In genomic region chr13:40490086-40490723, GRCh38 we compare ENCODE assay signal across 1 cellular context.
TF ChIP-seq lines count a peak whose summit lies in the region.

No MANE protein-coding gene starts in this region.

TF ChIP-seq in HEK293, 187 proteins besides CTCF, POLR2A, EP300 and RAD21 (continued from another document and continues in another):
- TF ChIP-seq ZNF488 (tag by site-specific recombination; IDR thresholded peaks at IDR 0.05) = no peak
- TF ChIP-seq HOXC10 (CRISPR knock-in tag; IDR thresholded peaks at IDR 0.05) = no peak
- no peak for TF ChIP-seq ZNF112 (tag by site-specific recombination; IDR thresholded peaks at IDR 0.05)
- peak; percentile 47; the same call in 1 of the 2 replicates for TF ChIP-seq BCL11B (tag by site-specific recombination; IDR thresholded peaks at IDR 0.05; ENCODE audit: low read depth)
- no peak for TF ChIP-seq RBAK (tag by site-specific recombination; IDR thresholded peaks at IDR 0.05)
- no peak for TF ChIP-seq ZNF48 (tag by site-specific recombination; IDR thresholded peaks at IDR 0.05)
- TF ChIP-seq ZNF596 (tag by site-specific recombination; IDR thresholded peaks at IDR 0.05) = no peak
- peak; percentile 33; the same call in 1 of the 2 replicates for TF ChIP-seq KLF10 (tag by site-specific recombination; IDR thresholded peaks at IDR 0.05)
- TF ChIP-seq, protein P1, sequence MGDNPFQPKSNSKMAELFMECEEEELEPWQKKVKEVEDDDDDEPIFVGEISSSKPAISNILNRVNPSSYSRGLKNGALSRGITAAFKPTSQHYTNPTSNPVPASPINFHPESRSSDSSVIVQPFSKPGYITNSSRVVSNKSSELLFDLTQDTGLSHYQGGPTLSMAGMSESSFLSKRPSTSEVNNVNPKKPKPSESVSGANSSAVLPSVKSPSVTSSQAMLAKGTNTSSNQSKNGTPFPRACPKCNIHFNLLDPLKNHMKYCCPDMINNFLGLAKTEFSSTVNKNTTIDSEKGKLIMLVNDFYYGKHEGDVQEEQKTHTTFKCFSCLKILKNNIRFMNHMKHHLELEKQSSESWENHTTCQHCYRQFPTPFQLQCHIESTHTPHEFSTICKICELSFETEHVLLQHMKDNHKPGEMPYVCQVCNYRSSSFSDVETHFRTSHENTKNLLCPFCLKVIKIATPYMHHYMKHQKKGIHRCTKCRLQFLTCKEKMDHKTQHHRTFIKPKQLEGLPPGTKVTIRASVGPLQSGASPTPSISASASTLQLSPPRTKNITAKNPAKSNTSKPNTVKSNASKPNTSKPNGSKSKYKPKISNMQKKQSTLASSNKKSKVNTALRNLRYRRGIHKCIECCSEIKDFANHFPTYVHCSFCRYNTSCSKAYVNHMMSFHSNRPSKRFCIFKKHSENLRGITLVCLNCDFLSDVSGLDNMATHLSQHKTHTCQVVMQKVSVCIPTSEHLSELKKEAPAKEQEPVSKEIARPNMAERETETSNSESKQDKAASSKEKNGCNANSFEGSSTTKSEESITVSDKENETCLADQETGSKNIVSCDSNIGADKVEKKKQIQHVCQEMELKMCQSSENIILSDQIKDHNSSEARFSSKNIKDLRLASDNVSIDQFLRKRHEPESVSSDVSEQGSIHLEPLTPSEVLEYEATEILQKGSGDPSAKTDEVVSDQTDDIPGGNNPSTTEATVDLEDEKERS (tag by site-specific recombination; IDR thresholded peaks at IDR 0.05) = no peak
- no peak for TF ChIP-seq ZNF18 (tag by site-specific recombination; IDR thresholded peaks at IDR 0.05)
- no peak for TF ChIP-seq ZNF2 (tag by site-specific recombination; IDR thresholded peaks at IDR 0.05)
- TF ChIP-seq ZNF768 (tag by site-specific recombination; IDR thresholded peaks at IDR 0.05) = no peak
- no peak for TF ChIP-seq ZNF214 (tag by site-specific recombination; IDR thresholded peaks at IDR 0.05; ENCODE audit: borderline replicate concordance)
- TF ChIP-seq ZNF571 (tag by site-specific recombination; IDR thresholded peaks at IDR 0.05) = no peak
- no peak for TF ChIP-seq ZNF174 (tag by site-specific recombination; IDR thresholded peaks at IDR 0.05)
- no peak for TF ChIP-seq ZNF530 (tag by site-specific recombination; IDR thresholded peaks at IDR 0.05; ENCODE audit: low read depth)
- TF ChIP-seq TCF7L2 (IDR thresholded peaks at IDR 0.05; ENCODE audit: borderline replicate concordance, low read depth, low read length) = peak; percentile 58; the same call in 1 of the 2 replicates
- TF ChIP-seq ZNF777 (tag by site-specific recombination; IDR thresholded peaks at IDR 0.05; ENCODE audit: borderline replicate concordance) = no peak
- TF ChIP-seq ZNF600 (tag by site-specific recombination; IDR thresholded peaks at IDR 0.05) = no peak
- TF ChIP-seq, protein P2, sequence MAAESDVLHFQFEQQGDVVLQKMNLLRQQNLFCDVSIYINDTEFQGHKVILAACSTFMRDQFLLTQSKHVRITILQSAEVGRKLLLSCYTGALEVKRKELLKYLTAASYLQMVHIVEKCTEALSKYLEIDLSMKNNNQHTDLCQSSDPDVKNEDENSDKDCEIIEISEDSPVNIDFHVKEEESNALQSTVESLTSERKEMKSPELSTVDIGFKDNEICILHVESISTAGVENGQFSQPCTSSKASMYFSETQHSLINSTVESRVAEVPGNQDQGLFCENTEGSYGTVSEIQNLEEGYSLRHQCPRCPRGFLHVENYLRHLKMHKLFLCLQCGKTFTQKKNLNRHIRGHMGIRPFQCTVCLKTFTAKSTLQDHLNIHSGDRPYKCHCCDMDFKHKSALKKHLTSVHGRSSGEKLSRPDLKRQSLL (tag by site-specific recombination; IDR thresholded peaks at IDR 0.05) = no peak
- no peak for TF ChIP-seq ZNF626 (tag by site-specific recombination; IDR thresholded peaks at IDR 0.05)
- TF ChIP-seq ZNF529 (tag by site-specific recombination; IDR thresholded peaks at IDR 0.05; ENCODE audit: insufficient replicate concordance) = no peak
- TF ChIP-seq, protein P3, sequence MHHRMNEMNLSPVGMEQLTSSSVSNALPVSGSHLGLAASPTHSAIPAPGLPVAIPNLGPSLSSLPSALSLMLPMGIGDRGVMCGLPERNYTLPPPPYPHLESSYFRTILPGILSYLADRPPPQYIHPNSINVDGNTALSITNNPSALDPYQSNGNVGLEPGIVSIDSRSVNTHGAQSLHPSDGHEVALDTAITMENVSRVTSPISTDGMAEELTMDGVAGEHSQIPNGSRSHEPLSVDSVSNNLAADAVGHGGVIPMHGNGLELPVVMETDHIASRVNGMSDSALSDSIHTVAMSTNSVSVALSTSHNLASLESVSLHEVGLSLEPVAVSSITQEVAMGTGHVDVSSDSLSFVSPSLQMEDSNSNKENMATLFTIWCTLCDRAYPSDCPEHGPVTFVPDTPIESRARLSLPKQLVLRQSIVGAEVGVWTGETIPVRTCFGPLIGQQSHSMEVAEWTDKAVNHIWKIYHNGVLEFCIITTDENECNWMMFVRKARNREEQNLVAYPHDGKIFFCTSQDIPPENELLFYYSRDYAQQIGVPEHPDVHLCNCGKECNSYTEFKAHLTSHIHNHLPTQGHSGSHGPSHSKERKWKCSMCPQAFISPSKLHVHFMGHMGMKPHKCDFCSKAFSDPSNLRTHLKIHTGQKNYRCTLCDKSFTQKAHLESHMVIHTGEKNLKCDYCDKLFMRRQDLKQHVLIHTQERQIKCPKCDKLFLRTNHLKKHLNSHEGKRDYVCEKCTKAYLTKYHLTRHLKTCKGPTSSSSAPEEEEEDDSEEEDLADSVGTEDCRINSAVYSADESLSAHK (tag by site-specific recombination; IDR thresholded peaks at IDR 0.05) = 0 out of 2 replicates have a peak, but pooled peaks have one; percentile 17
- TF ChIP-seq, protein P4, sequence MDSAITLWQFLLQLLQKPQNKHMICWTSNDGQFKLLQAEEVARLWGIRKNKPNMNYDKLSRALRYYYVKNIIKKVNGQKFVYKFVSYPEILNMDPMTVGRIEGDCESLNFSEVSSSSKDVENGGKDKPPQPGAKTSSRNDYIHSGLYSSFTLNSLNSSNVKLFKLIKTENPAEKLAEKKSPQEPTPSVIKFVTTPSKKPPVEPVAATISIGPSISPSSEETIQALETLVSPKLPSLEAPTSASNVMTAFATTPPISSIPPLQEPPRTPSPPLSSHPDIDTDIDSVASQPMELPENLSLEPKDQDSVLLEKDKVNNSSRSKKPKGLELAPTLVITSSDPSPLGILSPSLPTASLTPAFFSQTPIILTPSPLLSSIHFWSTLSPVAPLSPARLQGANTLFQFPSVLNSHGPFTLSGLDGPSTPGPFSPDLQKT (IDR thresholded peaks at IDR 0.05; ENCODE audit: borderline replicate concordance, low read depth, low read length) = no peak
- no peak for TF ChIP-seq ZNF114 (tag by site-specific recombination; IDR thresholded peaks at IDR 0.05)
- no peak for TF ChIP-seq ZNF221 (tag by site-specific recombination; IDR thresholded peaks at IDR 0.05; ENCODE audit: borderline replicate concordance)
- TF ChIP-seq ZSCAN16 (tag by site-specific recombination; IDR thresholded peaks at IDR 0.05) = no peak
- TF ChIP-seq ZNF677 (tag by site-specific recombination; IDR thresholded peaks at IDR 0.05) = no peak
- TF ChIP-seq ZNF157 (tag by site-specific recombination; IDR thresholded peaks at IDR 0.05) = no peak
- no peak for TF ChIP-seq ZFP41 (tag by site-specific recombination; IDR thresholded peaks at IDR 0.05; ENCODE audit: borderline replicate concordance)
- TF ChIP-seq ZNF302 (tag by site-specific recombination; IDR thresholded peaks at IDR 0.05; ENCODE audit: low read depth) = no peak
- no peak for TF ChIP-seq ZNF223 (tag by site-specific recombination; IDR thresholded peaks at IDR 0.05)
- TF ChIP-seq ZNF514 (tag by site-specific recombination; IDR thresholded peaks at IDR 0.05) = no peak
- no peak for TF ChIP-seq ZNF350 (tag by site-specific recombination; IDR thresholded peaks at IDR 0.05)
- no peak for TF ChIP-seq PBX3 (CRISPR knock-in tag; IDR thresholded peaks at IDR 0.05)
- no peak for TF ChIP-seq ZNF37A (tag by site-specific recombination; IDR thresholded peaks at IDR 0.05)
- no peak for TF ChIP-seq ZBTB26 (tag by site-specific recombination; optimal IDR thresholded peaks at IDR 0.05)
- TF ChIP-seq ZEB2 (tag by site-specific recombination; IDR thresholded peaks at IDR 0.05) = no peak
- no peak for TF ChIP-seq REPIN1 (tag by site-specific recombination; IDR thresholded peaks at IDR 0.05; ENCODE audit: low read depth)
- no peak for TF ChIP-seq ZNF629 (tag by site-specific recombination; IDR thresholded peaks at IDR 0.05)
- TF ChIP-seq, protein P5, sequence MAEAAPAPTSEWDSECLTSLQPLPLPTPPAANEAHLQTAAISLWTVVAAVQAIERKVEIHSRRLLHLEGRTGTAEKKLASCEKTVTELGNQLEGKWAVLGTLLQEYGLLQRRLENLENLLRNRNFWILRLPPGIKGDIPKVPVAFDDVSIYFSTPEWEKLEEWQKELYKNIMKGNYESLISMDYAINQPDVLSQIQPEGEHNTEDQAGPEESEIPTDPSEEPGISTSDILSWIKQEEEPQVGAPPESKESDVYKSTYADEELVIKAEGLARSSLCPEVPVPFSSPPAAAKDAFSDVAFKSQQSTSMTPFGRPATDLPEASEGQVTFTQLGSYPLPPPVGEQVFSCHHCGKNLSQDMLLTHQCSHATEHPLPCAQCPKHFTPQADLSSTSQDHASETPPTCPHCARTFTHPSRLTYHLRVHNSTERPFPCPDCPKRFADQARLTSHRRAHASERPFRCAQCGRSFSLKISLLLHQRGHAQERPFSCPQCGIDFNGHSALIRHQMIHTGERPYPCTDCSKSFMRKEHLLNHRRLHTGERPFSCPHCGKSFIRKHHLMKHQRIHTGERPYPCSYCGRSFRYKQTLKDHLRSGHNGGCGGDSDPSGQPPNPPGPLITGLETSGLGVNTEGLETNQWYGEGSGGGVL (tag by site-specific recombination; IDR thresholded peaks at IDR 0.05) = no peak
- TF ChIP-seq ZNF654 (tag by site-specific recombination; IDR thresholded peaks at IDR 0.05; ENCODE audit: low read depth) = no peak
- TF ChIP-seq ZNF248 (tag by site-specific recombination; IDR thresholded peaks at IDR 0.05) = no peak
- no peak for TF ChIP-seq GFI1B (tag by site-specific recombination; IDR thresholded peaks at IDR 0.05)
- no peak for TF ChIP-seq ZNF26 (tag by site-specific recombination; IDR thresholded peaks at IDR 0.05)
- TF ChIP-seq ZSCAN30 (tag by site-specific recombination; IDR thresholded peaks at IDR 0.05) = no peak
- TF ChIP-seq ZFP3 (tag by site-specific recombination; IDR thresholded peaks at IDR 0.05; ENCODE audit: low read depth) = no peak
- TF ChIP-seq ZNF473 (tag by site-specific recombination; IDR thresholded peaks at IDR 0.05) = no peak
- no peak for TF ChIP-seq ZNF830 (tag by site-specific recombination; IDR thresholded peaks at IDR 0.05; ENCODE audit: low read depth)
- no peak for TF ChIP-seq ZNF792 (tag by site-specific recombination; IDR thresholded peaks at IDR 0.05)
- TF ChIP-seq, protein P6, sequence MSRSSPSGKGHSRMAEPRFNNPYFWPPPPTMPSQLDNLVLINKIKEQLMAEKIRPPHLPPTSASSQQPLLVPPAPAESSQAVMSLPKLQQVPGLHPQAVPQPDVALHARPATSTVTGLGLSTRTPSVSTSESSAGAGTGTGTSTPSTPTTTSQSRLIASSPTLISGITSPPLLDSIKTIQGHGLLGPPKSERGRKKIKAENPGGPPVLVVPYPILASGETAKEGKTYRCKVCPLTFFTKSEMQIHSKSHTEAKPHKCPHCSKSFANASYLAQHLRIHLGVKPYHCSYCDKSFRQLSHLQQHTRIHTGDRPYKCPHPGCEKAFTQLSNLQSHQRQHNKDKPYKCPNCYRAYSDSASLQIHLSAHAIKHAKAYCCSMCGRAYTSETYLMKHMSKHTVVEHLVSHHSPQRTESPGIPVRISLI (tag by site-specific recombination; IDR thresholded peaks at IDR 0.05) = no peak
- no peak for TF ChIP-seq YY2 (tag by site-specific recombination; IDR thresholded peaks at IDR 0.05)
